ENCODE assay signal across 15 cellular contexts in the genomic region with DNA sequence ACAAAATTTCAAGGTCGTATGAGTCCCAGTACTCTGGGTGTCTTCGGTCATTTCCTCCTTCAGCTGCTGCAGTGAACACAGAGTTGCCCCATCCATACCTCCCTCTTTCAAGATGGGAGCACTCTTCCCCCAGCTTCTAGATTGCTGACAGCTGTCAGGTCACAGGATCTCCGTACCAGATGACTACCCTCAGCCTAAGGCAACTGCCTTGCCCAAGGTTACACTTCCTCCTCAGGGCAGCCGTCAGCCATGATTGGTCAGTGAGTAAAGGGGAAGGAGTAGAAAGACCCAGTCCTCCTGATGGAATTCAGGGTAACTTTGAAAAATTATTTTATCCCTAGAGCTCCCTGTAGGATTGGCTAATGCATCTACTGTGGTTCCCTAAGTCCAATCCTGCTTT.
"Had no signal": no experiment of that assay in that cellular context is flagged by ENCODE, and none has a peak within 500 bp of the region (broad histone marks: within the 10 kb centered on the region; RNA-seq: fewer than 3 reads in every experiment).

No MANE protein-coding gene starts in this region.

- H3K9me3 ChIP-seq: suprapubic skin had no signal

- H3K27ac ChIP-seq: epithelial cell of prostate, skin epidermis, suprapubic skin had no signal

- H3K36me3 ChIP-seq: suprapubic skin had no signal

- H3K27me3 ChIP-seq: suprapubic skin had no signal

- H3K4me3 ChIP-seq: skin epidermis, suprapubic skin had no signal

- ATAC-seq: effector memory CD8-positive, alpha-beta T cell had no signal

- DNase-seq: activated CD4-positive, alpha-beta T cell treated with anti-CD3 and anti-CD28 coated beads for 1 hour; activated CD4-positive, alpha-beta T cell treated with anti-CD3 and anti-CD28 coated beads, Interleukin-2, amount 50 U/mL, for 4 hours; activated naive CD4-positive, alpha-beta T cell treated with anti-CD3 and anti-CD28 coated beads, Interleukin-2, amount 10 ng/mL, durations not matched to agents 7 days and 5 days; activated T-cell treated with anti-CD3 and anti-CD28 coated beads, Interleukin-2, amount 50 U/mL, for 24 hours; effector memory CD8-positive, alpha-beta T cell; foreskin melanocyte; head of caudate nucleus; immature natural killer cell; nucleus accumbens; stimulated activated CD4-positive, alpha-beta T cell treated with anti-CD3 and anti-CD28 coated beads, Interleukin-4, amount 100 ng/mL, for 4 hours; stimulated activated CD8-positive, alpha-beta memory T cell treated with anti-CD3 and anti-CD28 coated beads, Interleukin-4, amount 100 ng/mL, for 48 hours; T1000 had no signal

- H3K4me1 ChIP-seq: suprapubic skin had no signal
